ENCODE assay signal across 8 cellular contexts in genomic region chr2:69816923-69817542, GRCh38. TPM values are rescaled to one million over a fixed set of nuclear protein-coding genes. Genes with fewer than 3 reads are reported as not detected.
DNase-seq lines count a peak whose midpoint lies in the region; ATAC-seq lines count a peak whose summit lies in the region.

No MANE protein-coding gene starts in this region.

- DNase-seq in COLO668 (lab: John Stamatoyannopoulos, UW; ENCODE audit: unreplicated experiment) (peak; percentile 73), NCI-H345 treated with DMSO at 0.1 percent for 48 hours (lab: John Stamatoyannopoulos, UW; ENCODE audit: unreplicated experiment) (peak; percentile 77), left colon (peak; percentile 66 to 72)
- DNase-seq in activated CD4-positive, CD25-positive, alpha-beta regulatory T cell (lab: John Stamatoyannopoulos, UW), result peak; percentile 26 to 52 (median 36)
- peak; percentile 77 for DNase-seq in central memory CD4-positive, alpha-beta T cell
- peak; percentile 56 for DNase-seq in stimulated activated CD4-positive, alpha-beta T cell treated with anti-CD3 and anti-CD28 coated beads, Interleukin-4, amount 100 ng/mL, for 1 hour

- ATAC-seq in HG02759 (IDR thresholded peaks at IDR 0.05; ENCODE audit: unreplicated experiment) (peak; percentile 49), left colon (peak; percentile 82), HG03095 (IDR thresholded peaks at IDR 0.05; ENCODE audit: unreplicated experiment) (no peak)

- intact Hi-C loops in left colon (cut with DNase I, micrococcal nuclease), result loop anchor here in 1 of 2 donors (5.0 to 10.0 kb wide), 2 partner anchors 95 to 262 kb away; no protein-coding TSS in a partner anchor

RNA-seq across cellular contexts. Expression of gene GMCL1, which starts 12.4 kb away (rescaled TPM):
- 10 to 100 TPM; 22.8 to 27.2 TPM for total RNA-seq in left colon
